8 cellular contexts compared by ENCODE assay signal in the genomic region with DNA sequence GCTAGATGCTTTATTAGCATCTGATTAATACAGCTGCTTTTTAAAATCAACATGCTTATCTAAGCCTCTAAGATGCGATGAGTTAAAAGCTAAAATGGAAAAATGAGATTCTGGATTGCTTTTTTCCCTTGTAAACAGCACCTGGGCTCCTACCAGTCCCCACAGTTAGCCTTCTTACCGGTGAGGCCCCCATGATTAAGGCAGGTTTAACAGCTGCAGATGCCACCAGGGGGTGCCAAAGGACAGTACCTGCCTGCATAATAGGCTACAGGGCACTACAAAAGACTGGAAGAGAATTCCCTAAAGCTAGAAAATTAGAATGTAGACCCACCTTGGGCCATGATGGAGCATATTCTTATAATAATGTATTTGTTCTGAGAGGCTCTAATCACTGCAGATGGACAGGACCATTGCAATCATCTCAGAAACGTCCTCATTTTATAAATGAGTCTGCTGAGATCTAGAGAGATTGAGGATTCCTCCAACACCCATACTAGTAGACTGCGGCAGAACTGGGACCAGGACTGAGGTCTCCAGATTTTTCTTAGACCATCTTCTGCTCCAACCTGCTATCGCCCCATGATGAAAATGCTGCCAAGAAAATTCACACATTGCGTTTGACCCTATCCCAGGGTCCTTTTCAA.
DNase-seq lines count a peak whose midpoint lies in the region; ATAC-seq and TF ChIP-seq lines count a peak whose summit lies in the region.

No MANE protein-coding gene starts in this region.

- no peaks in the 10 kb centered on the region for H3K4me1 ChIP-seq in effector memory CD4-positive, alpha-beta T cell (ENCODE audit: control insufficient read depth, insufficient read depth, low read length, poor library complexity, severe bottlenecking)

- no peaks in the 10 kb centered on the region for H3K27me3 ChIP-seq in BJ (ENCODE audit: control insufficient read depth, insufficient read depth, low read length)
- no peaks in the 10 kb centered on the region for H3K27me3 ChIP-seq in effector memory CD4-positive, alpha-beta T cell (replicated peaks; ENCODE audit: control insufficient read depth, insufficient read depth, low read length, poor library complexity, severe bottlenecking)

- CTCF ChIA-PET in BJ (lab: Yijun Ruan, JAX): interaction anchor here (0.5 to 2.9 kb wide), 21 partner anchors 9 to 960 kb away, joined by 3 to 30 read pairs (median 5); no protein-coding TSS in a partner anchor

- no peak overlapping the region for H3K27ac ChIP-seq in effector memory CD4-positive, alpha-beta T cell (ENCODE audit: insufficient read depth, low read length, poor library complexity, severe bottlenecking)

- H3K9me3 ChIP-seq in effector memory CD4-positive, alpha-beta T cell (ENCODE audit: control insufficient read depth, low read length): no peaks in the 10 kb centered on the region

- no peak for DNase-seq in BJ (ENCODE audit: low read depth)
- peak; percentile 12 for DNase-seq in NCI-H446 treated with DMSO at 0.1 percent for 48 hours (lab: John Stamatoyannopoulos, UW)
- peak; percentile 37 for DNase-seq in activated CD4-positive, alpha-beta T cell treated with anti-CD3 and anti-CD28 coated beads, Interleukin-2, amount 50 U/mL, for 1 hour
- peak in 2 of 3 donors; percentile 4 to 11 for DNase-seq in effector memory CD4-positive, alpha-beta T cell
- peak; percentile 29 to 71 for DNase-seq in mesothelial cell of epicardium (ENCODE audit: low spot score in 2 of 2, unreplicated experiment in 2 of 2)
- peak; percentile 20 to 51 for DNase-seq in stimulated activated CD8-positive, alpha-beta memory T cell treated with anti-CD3 and anti-CD28 coated beads, Interleukin-7, amount 100 ng/mL, for 48 hours (ENCODE audit: extremely low read depth in 1 of 2, low read depth in 1 of 2)

- no peak overlapping the region for H3K4me3 Mint-ChIP-seq in mesothelial cell of epicardium

- H3K9me3 Mint-ChIP-seq in mesothelial cell of epicardium: peaks cover 4% of the 10 kb centered on the region

- H3K4me3 ChIP-seq in BJ (ENCODE audit: low read depth, low read length): no peak overlapping the region
- H3K4me3 ChIP-seq in effector memory CD4-positive, alpha-beta T cell (ENCODE audit: insufficient read depth, low read depth, low read length, poor library complexity, severe bottlenecking): no peak overlapping the region

- no peaks in the 10 kb centered on the region for H3K36me3 Mint-ChIP-seq in mesothelial cell of epicardium

- H3K36me3 ChIP-seq in BJ (ENCODE audit: control insufficient read depth, insufficient read depth, low read length): no peaks in the 10 kb centered on the region
- H3K36me3 ChIP-seq in effector memory CD4-positive, alpha-beta T cell (ENCODE audit: control insufficient read depth, insufficient read depth, low read length): no peaks in the 10 kb centered on the region

- TF ChIP-seq CTCF in BJ (IDR thresholded peaks at IDR 0.05; ENCODE audit: insufficient read depth, low read depth, low read length): peak; percentile 79
- TF ChIP-seq CTCF in mesothelial cell of epicardium (IDR thresholded peaks at IDR 0.05; ENCODE audit: unreplicated experiment): peak; percentile 36

- POLR2A ChIA-PET in BJ (lab: Charles Lee): no interaction called here

- peaks cover 33% of the 10 kb centered on the region for H3K4me1 Mint-ChIP-seq in mesothelial cell of epicardium

- no peak overlapping the region for H3K27ac Mint-ChIP-seq in mesothelial cell of epicardium

- ATAC-seq in GM18873 (IDR thresholded peaks at IDR 0.05; ENCODE audit: low FRiP score, unreplicated experiment): peak; percentile 85
- ATAC-seq in HG03159 (IDR thresholded peaks at IDR 0.05; ENCODE audit: unreplicated experiment): peak; percentile 91

- H3K27me3 Mint-ChIP-seq in mesothelial cell of epicardium (ENCODE audit: low read depth): peaks cover 7% of the 10 kb centered on the region
